In genomic region chr15:63504247-63504978, GRCh38 we compare ENCODE assay signal across 8 cellular contexts. TPM values are rescaled to one million over a fixed set of nuclear protein-coding genes. Genes with fewer than 3 reads are reported as not detected.
DNase-seq lines count a peak whose midpoint lies in the region; ATAC-seq and TF ChIP-seq lines count a peak whose summit lies in the region.

Gene USP3 (plus strand): TSS chr15:63504593. CDS start chr15:63504740, 147 bp downstream.

- peak within 1 kb of the TSS; percentile 99 for H3K4me2 ChIP-seq in osteoblast (ENCODE audit: insufficient read depth, low read length)

- peaks cover 0 to 15% of the 10 kb centered on the region in 2 donors for H3K36me3 Mint-ChIP-seq in activated naive CD4-positive, alpha-beta T cell treated with anti-CD3 and anti-CD28 coated beads, Interleukin-2, amount 50 U/mL, for 72 hours

- peak; percentile 53 for ATAC-seq in HG02588 (IDR thresholded peaks at IDR 0.05; ENCODE audit: unreplicated experiment)
- peak; percentile 66 to 71 for ATAC-seq in activated naive CD4-positive, alpha-beta T cell treated with anti-CD3 and anti-CD28 coated beads, Interleukin-2, amount 50 U/mL, for 72 hours

- H4K20me1 ChIP-seq in osteoblast (ENCODE audit: insufficient read depth, low read length) = peaks cover 20% of the 10 kb centered on the region

- TF ChIP-seq POLR2A in testis (IDR thresholded peaks at IDR 0.05) = peak; percentile 57

- intact Hi-C loops in testis (cut with DNase I; ENCODE audit: low total_unique reads) = loop anchor here (5.0 kb wide), 1 partner anchor 93 kb away; the partner anchor contains the start of gene FBXL22

- TF ChIP-seq CTCF in GM10266 (IDR thresholded peaks at IDR 0.05; ENCODE audit: control insufficient read depth, insufficient read depth, low read depth, missing control alignments) = peak; percentile 42
- TF ChIP-seq CTCF in osteoblast (IDR thresholded peaks at IDR 0.05; ENCODE audit: extremely low read depth, low read depth, low read length) = no peak
- peak in 1 of 3 experiments; percentile 15 for TF ChIP-seq CTCF in testis (IDR thresholded peaks at IDR 0.05)

- H3K4me1 ChIP-seq in osteoblast (ENCODE audit: insufficient read depth, low read length) (peaks cover 57% of the 10 kb centered on the region), testis (peaks cover 30% of the 10 kb centered on the region)

- peak within 1 kb of the TSS; percentile 83 for H3K4me3 ChIP-seq in osteoblast (ENCODE audit: insufficient read depth, low read length)
- peak within 1 kb of the TSS; percentile 83 to 86 for H3K4me3 ChIP-seq in testis

- H3K36me3 ChIP-seq in osteoblast (ENCODE audit: insufficient read depth, low read length) (no peaks in the 10 kb centered on the region), testis (ENCODE audit: low read depth, missing control alignments) (no peaks in the 10 kb centered on the region)

- no peaks in the 10 kb centered on the region for H3K9me3 Mint-ChIP-seq in activated naive CD4-positive, alpha-beta T cell treated with anti-CD3 and anti-CD28 coated beads, Interleukin-2, amount 50 U/mL, for 72 hours

- H3K79me2 ChIP-seq in osteoblast (ENCODE audit: insufficient read depth, low read length) = peaks cover 49% of the 10 kb centered on the region

- H3K27me3 ChIP-seq in osteoblast (ENCODE audit: insufficient read depth, low read length) (no peaks in the 10 kb centered on the region), testis (no peaks in the 10 kb centered on the region)

- 0% methylated on average over 81 of the region's 88 CpGs; no CpG with 5 or more reads in 1 of the 2 donors for WGBS in testis, 2 donors

- H3K27ac ChIP-seq in osteoblast (ENCODE audit: low read depth, low read length) (peak within 1 kb of the TSS; percentile 100), testis (peak within 1 kb of the TSS; percentile 87 to 96)

- peak within 1 kb of the TSS; percentile 82 for H2AFZ ChIP-seq in osteoblast (ENCODE audit: low read length)

- H3K27ac Mint-ChIP-seq in activated naive CD4-positive, alpha-beta T cell treated with anti-CD3 and anti-CD28 coated beads, Interleukin-2, amount 50 U/mL, for 72 hours = peak within 1 kb of the TSS; percentile 95 to 96

- DNase-seq in GM10266 (ENCODE audit: extremely low spot score) = peak; percentile 92
- DNase-seq in NCI-H1092 (lab: John Stamatoyannopoulos, UW) = peak; percentile 93
- DNase-seq in SKM-1 (lab: John Stamatoyannopoulos, UW; ENCODE audit: unreplicated experiment) = peak; percentile 77
- peak; percentile 95 for DNase-seq in activated naive CD4-positive, alpha-beta T cell treated with anti-CD3 and anti-CD28 coated beads, Interleukin-2, amount 50 U/mL, for 72 hours (ENCODE audit: low spot score in 2 of 2)
- peak; percentile 97 for DNase-seq in glomerular visceral epithelial cell (ENCODE audit: extremely low spot score)
- DNase-seq in osteoblast (ENCODE audit: insufficient read length, low spot score, missing footprints) = peak; percentile 94
- peak; percentile 94 for DNase-seq in testis

- no peaks in the 10 kb centered on the region for H3K9me3 ChIP-seq in osteoblast (ENCODE audit: low read depth, low read length)
- no peaks in the 10 kb centered on the region for H3K9me3 ChIP-seq in testis

RNA-seq across cellular contexts. Expression of gene USP3, which starts in this region (rescaled TPM):
- 10 to 100 TPM; 71.4 to 81.4 TPM for total RNA-seq in activated naive CD4-positive, alpha-beta T cell treated with anti-CD3 and anti-CD28 coated beads, Interleukin-2, amount 50 U/mL, for 72 hours
- total RNA-seq in osteoblast (60.1 and 60.7 TPM in 2 replicates), testis (10 to 100 TPM; 38.5 to 43.1 TPM)
- polyA plus RNA-seq in testis (ENCODE audit: insufficient read depth, low read depth, low replicate concordance) = 23.2 TPM

Comparison
In these comparisons a context has a peak if more than half of its experiments do, and no peak if none do; other contexts are left out.
1. Peak in every context shown above with its lines: DNase-seq, ATAC-seq, H3K4me3 ChIP-seq and H3K27ac ChIP-seq.